In genomic region chr1:24067978-24068377, GRCh38 we compare ENCODE assay signal across 28 cellular contexts. TPM values are rescaled to one million over a fixed set of nuclear protein-coding genes. Genes with fewer than 3 reads are reported as not detected.
"Had no signal": no experiment of that assay in that cellular context is flagged by ENCODE, and none has a peak within 500 bp of the region (broad histone marks: within the 10 kb centered on the region; RNA-seq: fewer than 3 reads in every experiment).

No MANE protein-coding gene starts in this region.

- H3K4me3 ChIP-seq: SK-N-MC had no signal

- ATAC-seq: activated naive CD4-positive, alpha-beta T cell treated with anti-CD3 and anti-CD28 coated beads, Interleukin-2, amount 50 U/mL, for 72 hours; activated T-cell treated with anti-CD3 and anti-CD28 coated beads, Interleukin-2, amount 50 U/mL, for 4 hours; Panc1; Right ventricle myocardium inferior had no signal

- FAIRE-seq: astrocyte had no signal

- DNase-seq: activated CD4-positive, alpha-beta memory T cell treated with anti-CD3 and anti-CD28 coated beads for 36 hours; activated CD4-positive, alpha-beta T cell treated with anti-CD3 and anti-CD28 coated beads, Interleukin-2, amount 10 ng/mL, durations not matched to agents 7 days and 5 days; activated CD4-positive, CD25-positive, alpha-beta regulatory T cell; activated CD8-positive, alpha-beta memory T cell treated with anti-CD3 and anti-CD28 coated beads for 24 hours; activated effector memory CD4-positive, alpha-beta T cell treated with anti-CD3 and anti-CD28 coated beads, Interleukin-2, amount 50 U/mL, for 16 hours; activated naive CD4-positive, alpha-beta T cell treated with Interleukin-2 at 50 U/mL for 16 hours; activated T-cell treated with anti-CD3 and anti-CD28 coated beads, Interleukin-2, amount 50 U/mL, for 4 hours; amygdala; KG1; NCI-H1048; NCI-H1417; NCI-H2029; NCI-H2107; NCI-H2171 treated with DMSO at 0.1 percent for 48 hours; NCI-H226; NCI-H526 treated with DMSO at 0.1 percent for 48 hours; NCI-H82; RPMI8226; T-helper 1 cell had no signal

- H3K27ac ChIP-seq: SK-N-MC, VCaP had no signal

RNA-seq across cellular contexts. Expression of gene MYOM3, which starts 44.0 kb away (rescaled TPM):
- total RNA-seq: activated CD4-positive, alpha-beta memory T cell treated with anti-CD3 and anti-CD28 coated beads for 36 hours; activated CD4-positive, alpha-beta T cell treated with anti-CD3 and anti-CD28 coated beads, Interleukin-2, amount 10 ng/mL, durations not matched to agents 7 days and 5 days; activated naive CD4-positive, alpha-beta T cell treated with anti-CD3 and anti-CD28 coated beads, Interleukin-2, amount 50 U/mL, for 72 hours; activated T-cell treated with anti-CD3 and anti-CD28 coated beads, Interleukin-2, amount 50 U/mL, for 4 hours; LHCN-M2; OCI-LY7; T-helper 2 cell treated with Interferon-gamma antibody and Interleukin-4, amounts not matched to agents 100 ng/mL and 5 ng/mL, for 36 hours had no signal
